ENCODE assay signal across 10 cellular contexts in genomic region chr6:7042056-7042653, GRCh38.
DNase-seq lines count a peak whose midpoint lies in the region; ATAC-seq and TF ChIP-seq lines count a peak whose summit lies in the region.
"Had no signal": no experiment of that assay in that cellular context is flagged by ENCODE, and none has a peak within 500 bp of the region (broad histone marks: within the 10 kb centered on the region; RNA-seq: fewer than 3 reads in every experiment).

No MANE protein-coding gene starts in this region.

- TF ChIP-seq CTCF in brain microvascular endothelial cell (IDR thresholded peaks at IDR 0.05; ENCODE audit: low read depth, low read length, missing control alignments): no peak

- H2AK5ac ChIP-seq in mesendoderm (ENCODE audit: low read length): peak overlapping the region; percentile 79

- DNase-seq in M059J (ENCODE audit: low read depth): peak; percentile 31
- peak; percentile 33 for DNase-seq in brain microvascular endothelial cell
- peak; percentile 50 for DNase-seq in mesendoderm
- DNase-seq in T1000 (lab: John Stamatoyannopoulos, UW): no peak
- DNase-seq: activated CD8-positive, alpha-beta memory T cell treated with anti-CD3 and anti-CD28 coated beads for 24 hours; effector memory CD8-positive, alpha-beta T cell had no signal

- in situ Hi-C loops in brain microvascular endothelial cell (cut with HindIII; ENCODE audit: low pct_ligation_motif_present, low sequenced_read_pairs): no loop called here

- peak overlapping the region; percentile 32 to 85 (median 66) for H3K4me2 ChIP-seq in BLaER1 treated with 17β-estradiol and CSF1 and Interleukin-3, amounts not matched to agents 10 nM and 100 nM
- H3K4me2 ChIP-seq in mesendoderm (ENCODE audit: low read length): no peak overlapping the region

- H3K9me3 ChIP-seq in BLaER1 treated with 17β-estradiol and CSF1 and Interleukin-3, amounts not matched to agents 10 nM and 100 nM (replicated peaks in 1 of 11): no peaks in the 10 kb centered on the region

- peak overlapping the region in 10 of 11 experiments; percentile 21 to 78 (median 62); a peak in 19 of 22 replicates for H3K27ac ChIP-seq in BLaER1 treated with 17β-estradiol and CSF1 and Interleukin-3, amounts not matched to agents 10 nM and 100 nM
- H3K27ac ChIP-seq in brain microvascular endothelial cell: no peak overlapping the region
- peak overlapping the region; percentile 91 for H3K27ac ChIP-seq in mesendoderm (ENCODE audit: low read depth, low read length)

- H3K4me1 ChIP-seq in BLaER1 treated with 17β-estradiol and CSF1 and Interleukin-3, amounts not matched to agents 10 nM and 100 nM: peaks cover 27 to 68% (median 34%) of the 10 kb centered on the region in 10 experiments
- H3K4me1 ChIP-seq in mesendoderm (ENCODE audit: control insufficient read depth, low read depth, low read length): peaks cover 13% of the 10 kb centered on the region

- no peak overlapping the region for H3K4me3 ChIP-seq in BLaER1 treated with 17β-estradiol and CSF1 and Interleukin-3, amounts not matched to agents 10 nM and 100 nM
- no peak overlapping the region for H3K4me3 ChIP-seq in brain microvascular endothelial cell (ENCODE audit: low read depth, low read length)
- no peak overlapping the region for H3K4me3 ChIP-seq in mesendoderm (ENCODE audit: low read length)

- H3K18ac ChIP-seq in mesendoderm (ENCODE audit: low read length): peak overlapping the region; percentile 42

- H3K27me3 ChIP-seq in BLaER1 treated with 17β-estradiol and CSF1 and Interleukin-3, amounts not matched to agents 10 nM and 100 nM: no peaks in the 10 kb centered on the region
- H3K27me3 ChIP-seq in brain microvascular endothelial cell (replicated peaks) (no peaks in the 10 kb centered on the region), mesendoderm (ENCODE audit: insufficient read depth, low read length, poor library complexity) (no peaks in the 10 kb centered on the region)

- WGBS in mesendoderm (ENCODE audit: extremely low coverage, insufficient coverage, low lambda C conversion rate): no CpG with 5 or more reads among the region's 12 CpGs

- H3K79me2 ChIP-seq in mesendoderm (ENCODE audit: control insufficient read depth, insufficient read depth, low read length): no peaks in the 10 kb centered on the region

- H3K79me1 ChIP-seq in mesendoderm (ENCODE audit: low read length): no peaks in the 10 kb centered on the region

- H2BK120ac ChIP-seq in mesendoderm (ENCODE audit: low read depth, low read length): peak overlapping the region; percentile 96

- H2BK15ac ChIP-seq in mesendoderm (replicated peaks; ENCODE audit: low read depth): no peak overlapping the region

- peak overlapping the region; percentile 82 for H4K5ac ChIP-seq in mesendoderm (ENCODE audit: low read length)

- no peaks in the 10 kb centered on the region for H4K20me1 ChIP-seq in BLaER1 treated with 17β-estradiol and CSF1 and Interleukin-3, amounts not matched to agents 10 nM and 100 nM

- H4K8ac ChIP-seq in mesendoderm (ENCODE audit: low read depth, low read length): peak overlapping the region; percentile 7

- H3K36me3 ChIP-seq in BLaER1 treated with 17β-estradiol and CSF1 and Interleukin-3, amounts not matched to agents 10 nM and 100 nM: no peaks in the 10 kb centered on the region
- H3K36me3 ChIP-seq in brain microvascular endothelial cell (replicated peaks) (no peaks in the 10 kb centered on the region), mesendoderm (ENCODE audit: control insufficient read depth, insufficient read depth, low read length) (no peaks in the 10 kb centered on the region)

- peak overlapping the region; percentile 86 for H2BK5ac ChIP-seq in mesendoderm (ENCODE audit: low read length)

- H3K23ac ChIP-seq in mesendoderm (ENCODE audit: low read length): no peak overlapping the region

- H3K9ac ChIP-seq in BLaER1 treated with 17β-estradiol and CSF1 and Interleukin-3, amounts not matched to agents 10 nM and 100 nM: peak overlapping the region in 4 of 11 experiments; percentile 25 to 65 (median 46); a peak in 4 of 22 replicates
- H3K9ac ChIP-seq in mesendoderm (ENCODE audit: low read length): peak overlapping the region; percentile 8

- peak overlapping the region; percentile 38 for H3K4ac ChIP-seq in mesendoderm (ENCODE audit: low read depth, low read length)

- H3K56ac ChIP-seq in mesendoderm (ENCODE audit: low read length): peak overlapping the region; percentile 61

- ATAC-seq in HG03469 (IDR thresholded peaks at IDR 0.05; ENCODE audit: unreplicated experiment) (no peak), GM19395 (IDR thresholded peaks at IDR 0.05; ENCODE audit: unreplicated experiment) (no peak), GM18858 (IDR thresholded peaks at IDR 0.05; ENCODE audit: unreplicated experiment) (no peak)
- ATAC-seq: effector memory CD8-positive, alpha-beta T cell had no signal
